Comparison of ENCODE assay signal across 28 cellular contexts in the genomic region with DNA sequence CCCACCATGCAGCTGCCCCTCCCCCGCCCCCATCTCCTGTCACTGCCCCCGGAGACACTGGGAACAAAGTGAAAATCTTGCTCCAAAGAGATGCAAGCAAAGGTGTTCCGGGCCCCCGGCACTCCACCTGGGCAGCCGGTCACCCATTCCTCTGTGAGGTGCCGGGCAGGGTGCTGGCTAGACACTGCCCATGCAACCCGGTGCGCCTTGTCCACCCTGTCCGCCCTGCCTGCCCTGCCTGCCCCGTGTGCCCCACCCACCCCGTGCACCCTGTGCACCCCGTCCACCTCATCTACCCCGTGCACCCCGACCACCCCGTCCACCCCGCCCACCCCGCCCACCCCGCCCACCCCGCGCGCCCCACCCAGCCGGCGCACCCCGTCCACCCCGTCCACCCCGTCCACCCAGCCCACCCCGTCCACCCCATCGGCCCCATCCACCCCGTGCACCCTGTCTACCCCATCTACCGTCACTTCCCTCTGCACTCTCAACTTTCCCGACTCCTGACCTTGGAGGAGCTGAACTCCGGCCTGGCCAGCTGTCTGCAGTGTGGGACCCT. TPM values are rescaled to one million over a fixed set of nuclear protein-coding genes. Genes with fewer than 3 reads are reported as not detected.
"Had no signal": no experiment of that assay in that cellular context is flagged by ENCODE, and none has a peak within 500 bp of the region (broad histone marks: within the 10 kb centered on the region; RNA-seq: fewer than 3 reads in every experiment).

No MANE protein-coding gene starts in this region.

- H3K27ac ChIP-seq: colonic mucosa, epithelial cell of prostate, ovary, psoas muscle, sigmoid colon, suprapubic skin, transverse colon, upper lobe of right lung had no signal

- H3K27me3 ChIP-seq: ovary, upper lobe of right lung had no signal

- H3K9me3 Mint-ChIP-seq: central memory CD8-positive, alpha-beta T cell; dendritic cell treated with granulocyte-macrophage colony-stimulating factor and Interleukin-4, amounts not matched to agents 40 ng/mL and 50 ng/mL, for 4 days; endodermal cell; immature natural killer cell; mesothelial cell of epicardium; naive thymus-derived CD4-positive, alpha-beta T cell; nephron; stimulated activated effector memory CD8-positive, alpha-beta T cell treated with anti-CD3 and anti-CD28 coated beads, Interleukin-12 subunit alpha, Interleukin-12 subunit beta, amount 100 ng/mL, for 72 hours; stimulated activated naive CD8-positive, alpha-beta T cell treated with anti-CD3 and anti-CD28 coated beads, Interleukin-15, Interleukin-2, amounts not matched to agents 100 ng/mL and 50 ng/mL, for 24 hours had no signal

- DNase-seq: colonic mucosa; effector CD8-positive, alpha-beta T cell; endodermal cell; immature natural killer cell; islet precursor cell; kidney glomerular epithelial cell; left colon; mesenchymal stem cell; mucosa of descending colon; naive thymus-derived CD4-positive, alpha-beta T cell; occipital lobe; ovary; posterior cingulate gyrus; psoas muscle; right cardiac atrium; sigmoid colon; stimulated activated CD4-positive, alpha-beta T cell treated with anti-CD3 and anti-CD28 coated beads, Interleukin-2, amount 100 ng/mL, for 24 hours; stimulated activated CD4-positive, alpha-beta T cell treated with anti-CD3 and anti-CD28 coated beads, Interleukin-4, amount 100 ng/mL, for 24 hours; transverse colon; upper lobe of right lung had no signal

- H3K27ac Mint-ChIP-seq: dendritic cell treated with granulocyte-macrophage colony-stimulating factor and Interleukin-4, amounts not matched to agents 40 ng/mL and 50 ng/mL, for 4 days; endodermal cell; immature natural killer cell; mesothelial cell of epicardium; naive thymus-derived CD4-positive, alpha-beta T cell; nephron; stimulated activated naive CD8-positive, alpha-beta T cell treated with anti-CD3 and anti-CD28 coated beads, Interleukin-15, Interleukin-2, amounts not matched to agents 100 ng/mL and 50 ng/mL, for 24 hours had no signal

- H3K4me3 ChIP-seq: colonic mucosa, mucosa of descending colon, ovary, psoas muscle, sigmoid colon, suprapubic skin, transverse colon, upper lobe of right lung had no signal

- ATAC-seq: left colon; mucosa of descending colon; naive thymus-derived CD4-positive, alpha-beta T cell; psoas muscle; stimulated activated effector memory CD8-positive, alpha-beta T cell treated with anti-CD3 and anti-CD28 coated beads, Interleukin-12 subunit alpha, Interleukin-12 subunit beta, amount 100 ng/mL, for 72 hours; upper lobe of right lung had no signal

- H3K9me3 ChIP-seq: colonic mucosa, mucosa of descending colon, ovary, psoas muscle, sigmoid colon, suprapubic skin, transverse colon, upper lobe of right lung had no signal

- H3K36me3 ChIP-seq: colonic mucosa, ovary, sigmoid colon, suprapubic skin, transverse colon, upper lobe of right lung had no signal

- H3K4me1 Mint-ChIP-seq: central memory CD8-positive, alpha-beta T cell; immature natural killer cell; nephron; stimulated activated effector memory CD8-positive, alpha-beta T cell treated with anti-CD3 and anti-CD28 coated beads, Interleukin-12 subunit alpha, Interleukin-12 subunit beta, amount 100 ng/mL, for 72 hours had no signal

- H3K4me3 Mint-ChIP-seq: central memory CD8-positive, alpha-beta T cell; dendritic cell treated with granulocyte-macrophage colony-stimulating factor and Interleukin-4, amounts not matched to agents 40 ng/mL and 50 ng/mL, for 4 days; endodermal cell; immature natural killer cell; mesothelial cell of epicardium; naive thymus-derived CD4-positive, alpha-beta T cell; nephron; stimulated activated effector memory CD8-positive, alpha-beta T cell treated with anti-CD3 and anti-CD28 coated beads, Interleukin-12 subunit alpha, Interleukin-12 subunit beta, amount 100 ng/mL, for 72 hours; stimulated activated naive CD8-positive, alpha-beta T cell treated with anti-CD3 and anti-CD28 coated beads, Interleukin-15, Interleukin-2, amounts not matched to agents 100 ng/mL and 50 ng/mL, for 24 hours had no signal

- H3K36me3 Mint-ChIP-seq: immature natural killer cell; mesothelial cell of epicardium; naive thymus-derived CD4-positive, alpha-beta T cell; stimulated activated effector memory CD8-positive, alpha-beta T cell treated with anti-CD3 and anti-CD28 coated beads, Interleukin-12 subunit alpha, Interleukin-12 subunit beta, amount 100 ng/mL, for 72 hours had no signal

RNA-seq across cellular contexts. Expression of gene FGFR3, which starts 31.9 kb away (rescaled TPM):
- polyA plus RNA-seq: immature natural killer cell; naive thymus-derived CD4-positive, alpha-beta T cell had no signal
